Comparison of ENCODE assay signal across 18 cellular contexts in genomic region chr15:86247249-86247955, GRCh38.
"Had no signal": no experiment of that assay in that cellular context is flagged by ENCODE, and none has a peak within 500 bp of the region (broad histone marks: within the 10 kb centered on the region; RNA-seq: fewer than 3 reads in every experiment).

No MANE protein-coding gene starts in this region.

- H3K4me3 ChIP-seq: body of pancreas, coronary artery, gastroesophageal sphincter, heart left ventricle, mucosa of descending colon, ovary, right lobe of liver, spleen had no signal

- H3K4me1 ChIP-seq: body of pancreas, gastroesophageal sphincter, heart left ventricle, right lobe of liver, spleen had no signal

- H3K27me3 ChIP-seq: body of pancreas, gastroesophageal sphincter, heart left ventricle, ovary, right lobe of liver, spleen had no signal

- ATAC-seq: body of pancreas; gastroesophageal sphincter; heart left ventricle; left ventricle myocardium superior; mucosa of descending colon; naive thymus-derived CD8-positive, alpha-beta T cell; right lobe of liver had no signal

- H3K27ac ChIP-seq: body of pancreas, coronary artery, gastroesophageal sphincter, heart left ventricle, ovary, right lobe of liver, spleen had no signal

- DNase-seq: activated CD4-positive, alpha-beta memory T cell treated with anti-CD3 and anti-CD28 coated beads for 36 hours; activated CD4-positive, alpha-beta T cell treated with anti-CD3 and anti-CD28 coated beads for 4 hours; activated naive CD8-positive, alpha-beta T cell treated with anti-CD3 and anti-CD28 coated beads for 36 hours; body of pancreas; central memory CD4-positive, alpha-beta T cell; erythroblast; heart left ventricle; left ventricle myocardium superior; mesenchymal stem cell; ovary; right lobe of liver; spleen; stimulated activated naive CD4-positive, alpha-beta T cell; SW 1271 had no signal

- H3K9me3 ChIP-seq: body of pancreas, gastroesophageal sphincter, heart left ventricle, mucosa of descending colon, ovary, right lobe of liver, spleen had no signal

- H3K36me3 ChIP-seq: gastroesophageal sphincter, heart left ventricle, ovary, right lobe of liver, spleen had no signal
